Comparison of ENCODE assay signal across 8 cellular contexts in genomic region chr17:81371910-81372760, GRCh38. TPM values are rescaled to one million over a fixed set of nuclear protein-coding genes. Genes with fewer than 3 reads are reported as not detected.
DNase-seq lines count a peak whose midpoint lies in the region; ATAC-seq, FAIRE-seq and TF ChIP-seq lines count a peak whose summit lies in the region.

No MANE protein-coding gene starts in this region.

- H3K4me3 Mint-ChIP-seq in progenitor cell of endocrine pancreas (ENCODE audit: low read depth), result no peak overlapping the region

- H3K4me1 Mint-ChIP-seq in progenitor cell of endocrine pancreas (ENCODE audit: low read depth), result peaks cover 3% of the 10 kb centered on the region

- peaks cover 18% of the 10 kb centered on the region for H3K27me3 Mint-ChIP-seq in progenitor cell of endocrine pancreas

- peaks cover 9% of the 10 kb centered on the region for H3K27me3 ChIP-seq in foreskin keratinocyte

- peak; percentile 68 for DNase-seq in GM03348 (ENCODE audit: low spot score)
- peak; percentile 42 for DNase-seq in SW480 (ENCODE audit: low spot score)
- no peak for DNase-seq in foreskin keratinocyte
- DNase-seq in progenitor cell of endocrine pancreas (ENCODE audit: low spot score, unreplicated experiment), result no peak
- DNase-seq in GM12891 (ENCODE audit: insufficient read length, low spot score), result no peak
- DNase-seq in activated naive CD4-positive, alpha-beta T cell treated with Interleukin-2 at 50 U/mL for 16 hours, result no peak
- no peak for DNase-seq in omental fat pad (ENCODE audit: low spot score)
- no peak for DNase-seq in DMS79 (lab: John Stamatoyannopoulos, UW)

- TF ChIP-seq CTCF in foreskin keratinocyte (conservative IDR thresholded peaks at IDR 0.05), result peak; percentile 33
- peak; percentile 44 for TF ChIP-seq CTCF in progenitor cell of endocrine pancreas (IDR thresholded peaks at IDR 0.05; ENCODE audit: unreplicated experiment)
- no peak for TF ChIP-seq CTCF in omental fat pad (IDR thresholded peaks at IDR 0.05)

- H3K27ac Mint-ChIP-seq in progenitor cell of endocrine pancreas, result peak overlapping the region; percentile 73

- ATAC-seq in foreskin keratinocyte (no peak), omental fat pad (ENCODE audit: low FRiP score) (no peak)

- no peaks in the 10 kb centered on the region for H3K4me1 ChIP-seq in foreskin keratinocyte

- H3K27ac ChIP-seq in foreskin keratinocyte, result no peak overlapping the region

- no peak for TF ChIP-seq POLR2A in GM12891 (IDR thresholded peaks at IDR 0.05; ENCODE audit: low read depth, low read length)

- no peaks in the 10 kb centered on the region for H3K9me3 Mint-ChIP-seq in progenitor cell of endocrine pancreas (ENCODE audit: low read depth)

- no peak for FAIRE-seq in GM12891 (lab: Jason Lieb, UNC)

- H3K36me3 Mint-ChIP-seq in progenitor cell of endocrine pancreas (ENCODE audit: insufficient read depth), result no peaks in the 10 kb centered on the region

TF ChIP-seq in GM12891, 5 proteins besides CTCF, POLR2A, EP300 and RAD21:
- no peak for TF ChIP-seq POU2F2 (IDR thresholded peaks at IDR 0.05; ENCODE audit: low read depth, low read length)
- TF ChIP-seq SPI1 (IDR thresholded peaks at IDR 0.05; ENCODE audit: low read depth, low read length), result no peak
- no peak for TF ChIP-seq PAX5 (IDR thresholded peaks at IDR 0.05; ENCODE audit: insufficient read depth, low read length, severe bottlenecking)
- TF ChIP-seq POLR2AphosphoS5 (IDR thresholded peaks at IDR 0.05; ENCODE audit: low read depth, low read length), result no peak

RNA-seq across cellular contexts. Expression of gene BAHCC1, which starts 23.1 kb away (rescaled TPM):
- total RNA-seq in foreskin keratinocyte, result 4.4 and 5.6 TPM in 2 replicates
- polyA plus RNA-seq in foreskin keratinocyte, result 1.7 and 2.2 TPM in 2 replicates
- total RNA-seq in progenitor cell of endocrine pancreas, result 36.9 and 40.5 TPM in 2 replicates
- 0.01 TPM for polyA plus RNA-seq in GM12891 (2012; ENCODE audit: low read depth, missing spikeins)
- total RNA-seq in omental fat pad, result 10 to 100 TPM in 1 of 4 donors, 1 to 10 TPM in 3; 4.8 to 20.8 (median 7.1) TPM

Comparison
In these comparisons a context has a peak if more than half of its experiments do, and no peak if none do; other contexts are left out.
1. DNase-seq: peak in GM03348 (single experiment) and SW480 (single experiment); none in foreskin keratinocyte (0 of 2), progenitor cell of endocrine pancreas (single experiment), GM12891 (single experiment), activated naive CD4-positive, alpha-beta T cell treated with Interleukin-2 at 50 U/mL for 16 hours (single experiment), omental fat pad (single experiment) and DMS79 (single experiment).
2. CTCF ChIP-seq: peak in foreskin keratinocyte (single experiment) and progenitor cell of endocrine pancreas (single experiment); none in omental fat pad (0 of 3).